ENCODE assay signal across 15 cellular contexts in the genomic region with DNA sequence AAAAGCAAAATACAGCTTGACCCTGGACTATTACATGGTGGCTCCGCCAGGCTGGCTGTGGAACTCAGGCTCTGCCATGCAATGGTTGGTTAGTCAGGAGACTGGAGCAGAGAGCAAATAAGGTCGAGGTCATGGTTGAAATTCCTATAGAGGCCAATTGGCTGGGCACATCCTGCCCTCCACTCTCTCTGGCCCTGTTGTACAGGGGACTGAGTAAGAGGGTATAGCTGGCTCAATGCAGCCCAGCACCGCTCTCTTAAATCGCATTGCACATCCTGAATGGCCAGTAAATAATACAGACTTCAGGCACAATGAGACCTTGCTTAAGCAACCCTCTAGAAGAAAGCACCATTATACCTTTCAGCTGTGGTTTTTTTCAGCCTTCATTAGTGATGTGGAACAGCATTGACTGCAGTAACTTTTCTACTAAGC. TPM values are rescaled to one million over a fixed set of nuclear protein-coding genes. Genes with fewer than 3 reads are reported as not detected.
DNase-seq lines count a peak whose midpoint lies in the region; ATAC-seq and TF ChIP-seq lines count a peak whose summit lies in the region.
"Had no signal": no experiment of that assay in that cellular context is flagged by ENCODE, and none has a peak within 500 bp of the region (broad histone marks: within the 10 kb centered on the region; RNA-seq: fewer than 3 reads in every experiment).

No MANE protein-coding gene starts in this region.

- no peaks in the 10 kb centered on the region for H3K27me3 Mint-ChIP-seq in T-helper 17 cell

- WGBS in thymus = 95% methylated on average over 4 of the region's 4 CpGs

- H3K27ac Mint-ChIP-seq in activated naive CD4-positive, alpha-beta T cell treated with anti-CD3 and anti-CD28 coated beads, Interleukin-2, amount 50 U/mL, for 72 hours = peak overlapping the region in 1 of 2 donors; percentile 24
- H3K27ac Mint-ChIP-seq in T-helper 17 cell = peak overlapping the region; percentile 14

- intact Hi-C loops in tibial artery (cut with DNase I; ENCODE audit: low total_unique reads) = no loop called here

- no peaks in the 10 kb centered on the region for H3K36me3 ChIP-seq in thymus (ENCODE audit: control insufficient read depth, insufficient read depth)
- no peaks in the 10 kb centered on the region for H3K36me3 ChIP-seq in tibial artery
- H3K36me3 ChIP-seq: prostate gland, tibial nerve had no signal

- no peaks in the 10 kb centered on the region for H3K27me3 ChIP-seq in thymus (ENCODE audit: control insufficient read depth, insufficient read depth)
- H3K27me3 ChIP-seq in tibial artery = no peaks in the 10 kb centered on the region
- H3K27me3 ChIP-seq: tibial nerve had no signal

- peak; percentile 13 to 44 for ATAC-seq in activated naive CD4-positive, alpha-beta T cell treated with anti-CD3 and anti-CD28 coated beads, Interleukin-2, amount 50 U/mL, for 72 hours
- peak; percentile 17 for ATAC-seq in T-helper 17 cell
- ATAC-seq in left lobe of liver = peak; percentile 21

- no peaks in the 10 kb centered on the region for H3K9me3 Mint-ChIP-seq in activated naive CD4-positive, alpha-beta T cell treated with anti-CD3 and anti-CD28 coated beads, Interleukin-2, amount 50 U/mL, for 72 hours

- no peak overlapping the region for H3K4me3 Mint-ChIP-seq in T-helper 17 cell

- TF ChIP-seq CTCF in tibial artery (IDR thresholded peaks at IDR 0.05) = no peak

- H3K9me3 ChIP-seq in T-helper 17 cell (ENCODE audit: control insufficient read depth, low read length, poor library complexity, severe bottlenecking) = no peaks in the 10 kb centered on the region
- H3K9me3 ChIP-seq in thymus (ENCODE audit: control insufficient read depth) = no peaks in the 10 kb centered on the region
- no peaks in the 10 kb centered on the region for H3K9me3 ChIP-seq in tibial artery
- H3K9me3 ChIP-seq: prostate gland, tibial nerve had no signal

- no peaks in the 10 kb centered on the region for H3K36me3 Mint-ChIP-seq in activated naive CD4-positive, alpha-beta T cell treated with anti-CD3 and anti-CD28 coated beads, Interleukin-2, amount 50 U/mL, for 72 hours
- H3K36me3 Mint-ChIP-seq in T-helper 17 cell (ENCODE audit: low read depth) = peaks cover 4% of the 10 kb centered on the region

- H3K4me1 ChIP-seq in thymus (ENCODE audit: control insufficient read depth, insufficient read depth, low read length) (no peaks in the 10 kb centered on the region), tibial artery (no peaks in the 10 kb centered on the region)
- H3K4me1 ChIP-seq: prostate gland had no signal

- peaks cover 19% of the 10 kb centered on the region for H3K4me1 Mint-ChIP-seq in T-helper 17 cell

- no peak for DNase-seq in activated naive CD4-positive, alpha-beta T cell treated with anti-CD3 and anti-CD28 coated beads, Interleukin-2, amount 50 U/mL, for 72 hours (ENCODE audit: low spot score in 2 of 2)
- no peak for DNase-seq in activated naive CD4-positive, alpha-beta T cell (lab: John Stamatoyannopoulos, UW)
- DNase-seq in T-helper 17 cell = no peak
- DNase-seq in left lobe of liver (ENCODE audit: low spot score) = no peak
- no peak for DNase-seq in T-helper 9 cell
- no peak for DNase-seq in tibial artery
- DNase-seq in NCI-H1417 (lab: John Stamatoyannopoulos, UW) = no peak
- DNase-seq: activated CD8-positive, alpha-beta memory T cell treated with anti-CD3 and anti-CD28 coated beads for 24 hours; anterior cingulate cortex; effector CD8-positive, alpha-beta T cell; NCI-H1436; SW 1271 had no signal

- H3K4me3 ChIP-seq in thymus (ENCODE audit: low read length) = no peak overlapping the region
- no peak overlapping the region for H3K4me3 ChIP-seq in tibial artery
- H3K4me3 ChIP-seq: prostate gland, tibial nerve had no signal

- H3K27ac ChIP-seq in thymus (ENCODE audit: low read depth) (peak overlapping the region; percentile 47), tibial artery (no peak overlapping the region)
- H3K27ac ChIP-seq: prostate gland, tibial nerve had no signal

RNA-seq across cellular contexts. Expression of a gene that starts 59.3 kb away (rescaled TPM):
- 10 to 100 TPM; 28.1 to 33.1 TPM for total RNA-seq in activated naive CD4-positive, alpha-beta T cell treated with anti-CD3 and anti-CD28 coated beads, Interleukin-2, amount 50 U/mL, for 72 hours
- 10 to 100 TPM; 52.1 to 52.4 TPM for total RNA-seq in T-helper 17 cell
- total RNA-seq in left lobe of liver = 37.6 TPM
- 49.7 TPM for polyA plus RNA-seq in thymus
